In the genomic region with DNA sequence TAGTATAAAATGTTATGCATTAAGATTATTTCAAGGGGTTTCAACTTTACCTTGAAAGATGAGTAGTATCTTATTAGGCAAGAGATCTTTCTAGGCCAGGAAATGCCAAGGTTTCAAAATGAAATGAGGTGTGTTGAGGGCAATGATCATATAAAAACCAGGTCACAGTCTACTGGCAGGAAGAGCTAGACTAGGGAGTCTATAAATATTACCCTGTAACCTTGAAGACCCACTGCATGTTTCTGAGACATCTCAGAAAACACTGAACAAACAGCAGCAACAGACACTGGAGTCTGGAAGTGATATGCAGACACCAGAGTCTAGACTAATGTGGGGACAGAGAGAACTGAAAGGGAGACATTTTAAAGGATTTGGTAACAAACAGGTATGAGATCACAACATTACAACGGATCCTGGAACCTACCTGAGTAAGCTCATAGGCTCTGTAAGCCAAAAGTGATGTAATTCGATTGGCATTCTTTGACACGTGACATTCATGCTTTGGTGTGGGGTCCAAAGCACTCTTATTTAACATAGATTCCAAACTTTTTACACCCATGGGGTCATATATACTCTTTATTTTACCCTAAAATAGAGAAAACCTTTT, we compare ENCODE assay signal across 18 cellular contexts. TPM values are rescaled to one million over a fixed set of nuclear protein-coding genes. Genes with fewer than 3 reads are reported as not detected.
A peak's percentile ranks its signal among the peaks of the same experiment; 100 is the strongest.
DNase-seq lines count a peak whose midpoint lies in the region; ATAC-seq and TF ChIP-seq lines count a peak whose summit lies in the region.
"Had no signal": no experiment of that assay in that cellular context is flagged by ENCODE, and none has a peak within 500 bp of the region (broad histone marks: within the 10 kb centered on the region; RNA-seq: fewer than 3 reads in every experiment).

No MANE protein-coding gene starts in this region.

- peaks cover 13% of the 10 kb centered on the region for H3K4me1 Mint-ChIP-seq in stimulated activated naive CD8-positive, alpha-beta T cell treated with anti-CD3 and anti-CD28 coated beads, Interleukin-15, amount 100 ng/mL, for 72 hours
- peaks cover 6% of the 10 kb centered on the region for H3K4me1 Mint-ChIP-seq in activated T-helper 1 cell treated with anti-CD3 and anti-CD28 coated beads, Interleukin-12 subunit alpha, Interleukin-12 subunit beta, Interleukin-2, Interleukin-4 antibody, amounts not matched to agents 30 ng/mL and 10 ng/mL and 1 ng/mL, durations not matched to agents 14 hours and 24 hours and 36 hours (ENCODE audit: low read depth)
- no peaks in the 10 kb centered on the region for H3K4me1 Mint-ChIP-seq in glutamatergic neuron (ENCODE audit: low read depth, unreplicated experiment)
- H3K4me1 Mint-ChIP-seq: GM23338 had no signal

- H3K27me3 Mint-ChIP-seq in stimulated activated naive CD8-positive, alpha-beta T cell treated with anti-CD3 and anti-CD28 coated beads, Interleukin-15, amount 100 ng/mL, for 72 hours = no peaks in the 10 kb centered on the region
- H3K27me3 Mint-ChIP-seq in activated T-helper 1 cell treated with anti-CD3 and anti-CD28 coated beads, Interleukin-12 subunit alpha, Interleukin-12 subunit beta, Interleukin-2, Interleukin-4 antibody, amounts not matched to agents 30 ng/mL and 10 ng/mL and 1 ng/mL, durations not matched to agents 14 hours and 24 hours and 36 hours (ENCODE audit: insufficient read depth) = no peaks in the 10 kb centered on the region
- no peaks in the 10 kb centered on the region for H3K27me3 Mint-ChIP-seq in glutamatergic neuron (ENCODE audit: unreplicated experiment)

- H3K9me3 Mint-ChIP-seq in stimulated activated naive CD8-positive, alpha-beta T cell treated with anti-CD3 and anti-CD28 coated beads, Interleukin-15, amount 100 ng/mL, for 72 hours = no peaks in the 10 kb centered on the region
- peaks cover 4% of the 10 kb centered on the region for H3K9me3 Mint-ChIP-seq in activated T-helper 1 cell treated with anti-CD3 and anti-CD28 coated beads, Interleukin-12 subunit alpha, Interleukin-12 subunit beta, Interleukin-2, Interleukin-4 antibody, amounts not matched to agents 30 ng/mL and 10 ng/mL and 1 ng/mL, durations not matched to agents 14 hours and 24 hours and 36 hours
- no peaks in the 10 kb centered on the region for H3K9me3 Mint-ChIP-seq in glutamatergic neuron (ENCODE audit: unreplicated experiment)
- H3K9me3 Mint-ChIP-seq: GM23338 had no signal

- H3K36me3 Mint-ChIP-seq in activated T-helper 1 cell treated with anti-CD3 and anti-CD28 coated beads, Interleukin-12 subunit alpha, Interleukin-12 subunit beta, Interleukin-2, Interleukin-4 antibody, amounts not matched to agents 30 ng/mL and 10 ng/mL and 1 ng/mL, durations not matched to agents 14 hours and 24 hours and 36 hours (ENCODE audit: low read depth) = peaks cover 51% of the 10 kb centered on the region
- H3K36me3 Mint-ChIP-seq in glutamatergic neuron (ENCODE audit: unreplicated experiment) = no peaks in the 10 kb centered on the region

- H3K27ac Mint-ChIP-seq in stimulated activated naive CD8-positive, alpha-beta T cell treated with anti-CD3 and anti-CD28 coated beads, Interleukin-15, amount 100 ng/mL, for 72 hours = peak overlapping the region in 1 of 2 donors; percentile 27
- H3K27ac Mint-ChIP-seq in activated T-helper 1 cell treated with anti-CD3 and anti-CD28 coated beads, Interleukin-12 subunit alpha, Interleukin-12 subunit beta, Interleukin-2, Interleukin-4 antibody, amounts not matched to agents 30 ng/mL and 10 ng/mL and 1 ng/mL, durations not matched to agents 14 hours and 24 hours and 36 hours = peak overlapping the region; percentile 34
- H3K27ac Mint-ChIP-seq in glutamatergic neuron (ENCODE audit: unreplicated experiment) = peak overlapping the region; percentile 8
- H3K27ac Mint-ChIP-seq: GM23338 had no signal

- TF ChIP-seq CTCF in glutamatergic neuron (IDR thresholded peaks at IDR 0.05; ENCODE audit: partially characterized antibody, unreplicated experiment) = no peak

- ATAC-seq in stimulated activated naive CD8-positive, alpha-beta T cell treated with anti-CD3 and anti-CD28 coated beads, Interleukin-15, amount 100 ng/mL, for 72 hours = peak; percentile 60
- ATAC-seq in stimulated activated naive CD8-positive, alpha-beta T cell treated with anti-CD3 and anti-CD28 coated beads, Interleukin-15, Interleukin-2, amounts not matched to agents 100 U/mL and 50 U/mL, for 24 hours = no peak
- no peak for ATAC-seq in GM21390 (IDR thresholded peaks at IDR 0.05; ENCODE audit: unreplicated experiment)
- ATAC-seq: GM23338, left lung had no signal

- no peak overlapping the region for H3K27ac ChIP-seq in caudate nucleus (ENCODE audit: low read depth, low read length)
- H3K27ac ChIP-seq: left lung, suprapubic skin had no signal

- intact Hi-C loops in activated T-helper 1 cell treated with anti-CD3 and anti-CD28 coated beads, Interleukin-12 subunit alpha, Interleukin-12 subunit beta, Interleukin-2, Interleukin-4 antibody, amounts not matched to agents 30 ng/mL and 10 ng/mL and 1 ng/mL, durations not matched to agents 14 hours and 24 hours and 36 hours (cut with micrococcal nuclease) = no loop called here

- DNase-seq in stimulated activated naive CD8-positive, alpha-beta T cell treated with anti-CD3 and anti-CD28 coated beads, Interleukin-15, amount 100 ng/mL, for 72 hours = no peak
- DNase-seq in stimulated activated naive CD8-positive, alpha-beta T cell treated with anti-CD3 and anti-CD28 coated beads, Interleukin-15, Interleukin-2, amounts not matched to agents 100 U/mL and 50 U/mL, for 24 hours = no peak
- DNase-seq in activated T-helper 1 cell treated with anti-CD3 and anti-CD28 coated beads, Interleukin-12 subunit alpha, Interleukin-12 subunit beta, Interleukin-2, Interleukin-4 antibody, amounts not matched to agents 30 ng/mL and 10 ng/mL and 1 ng/mL, durations not matched to agents 14 hours and 24 hours and 36 hours (ENCODE audit: low spot score) = no peak
- DNase-seq in glutamatergic neuron (no peak), caudate nucleus (lab: John Stamatoyannopoulos, UW) (no peak), HK-2 (ENCODE audit: unreplicated experiment) (no peak), activated gamma-delta T cell treated with Interleukin-2 at 50 U/mL for 16 hours (no peak)
- DNase-seq: activated CD4-positive, CD25-positive, alpha-beta regulatory T cell treated with anti-CD3 and anti-CD28 coated beads, Interleukin-2, amount 50 U/mL, for 72 hours; adrenal gland; KBM-7; left lung; NCI-H2081 treated with DMSO at 0.1 percent for 48 hours; NCI-H526 treated with DMSO at 0.1 percent for 48 hours; stimulated activated CD4-positive, alpha-beta T cell treated with anti-CD3 and anti-CD28 coated beads, Interleukin-2, amount 100 ng/mL, for 48 hours; T1000 had no signal

- H3K4me3 Mint-ChIP-seq in stimulated activated naive CD8-positive, alpha-beta T cell treated with anti-CD3 and anti-CD28 coated beads, Interleukin-15, amount 100 ng/mL, for 72 hours = no peak overlapping the region
- no peak overlapping the region for H3K4me3 Mint-ChIP-seq in activated T-helper 1 cell treated with anti-CD3 and anti-CD28 coated beads, Interleukin-12 subunit alpha, Interleukin-12 subunit beta, Interleukin-2, Interleukin-4 antibody, amounts not matched to agents 30 ng/mL and 10 ng/mL and 1 ng/mL, durations not matched to agents 14 hours and 24 hours and 36 hours
- H3K4me3 Mint-ChIP-seq in glutamatergic neuron (ENCODE audit: unreplicated experiment) = no peak overlapping the region
- H3K4me3 Mint-ChIP-seq: GM23338 had no signal

RNA-seq across cellular contexts. Expression of gene TASOR, which starts 15.0 kb away (rescaled TPM):
- 60.8 and 63.6 TPM in 2 replicates for total RNA-seq in activated T-helper 1 cell treated with anti-CD3 and anti-CD28 coated beads, Interleukin-12 subunit alpha, Interleukin-12 subunit beta, Interleukin-2, Interleukin-4 antibody, amounts not matched to agents 30 ng/mL and 10 ng/mL and 1 ng/mL, durations not matched to agents 14 hours and 24 hours and 36 hours
- total RNA-seq in glutamatergic neuron (ENCODE audit: unreplicated experiment) = 45.6 TPM
